In genomic region chr2:217844696-217845095, GRCh38 we compare ENCODE assay signal across 21 cellular contexts.
"Had no signal": no experiment of that assay in that cellular context is flagged by ENCODE, and none has a peak within 500 bp of the region (broad histone marks: within the 10 kb centered on the region; RNA-seq: fewer than 3 reads in every experiment).

No MANE protein-coding gene starts in this region.

- H3K4me1 ChIP-seq: breast epithelium had no signal

- H3K4me3 ChIP-seq: breast epithelium, left lung, mucosa of descending colon, thyroid gland had no signal

- H3K4me3 Mint-ChIP-seq: activated CD4-positive, alpha-beta memory T cell treated with anti-CD3 and anti-CD28 coated beads, Interleukin-2, amount 10 ng/mL, durations not matched to agents 7 days and 5 days; activated CD4-positive, alpha-beta T cell treated with anti-CD3 and anti-CD28 coated beads, Interleukin-2, amount 10 ng/mL, durations not matched to agents 7 days and 5 days; activated naive CD4-positive, alpha-beta T cell treated with anti-CD3 and anti-CD28 coated beads, Interleukin-2, amount 50 U/mL, for 24 hours; activated naive CD8-positive, alpha-beta T cell treated with anti-CD3 and anti-CD28 coated beads, Interleukin-2, amount 50 U/mL, for 24 hours; activated T-cell treated with anti-CD3 and anti-CD28 coated beads, Interleukin-2, amount 50 U/mL, for 4 hours; activated T-helper 17 cell treated with anti-CD3 and anti-CD28 coated beads, Interleukin-2, amount 50 U/mL, for 72 hours; central memory CD8-positive, alpha-beta T cell; nephron; WTC11 had no signal

- H3K9me3 Mint-ChIP-seq: activated CD4-positive, alpha-beta memory T cell treated with anti-CD3 and anti-CD28 coated beads, Interleukin-2, amount 10 ng/mL, durations not matched to agents 7 days and 5 days; activated CD4-positive, alpha-beta T cell treated with anti-CD3 and anti-CD28 coated beads, Interleukin-2, amount 10 ng/mL, durations not matched to agents 7 days and 5 days; activated naive CD4-positive, alpha-beta T cell treated with anti-CD3 and anti-CD28 coated beads, Interleukin-2, amount 50 U/mL, for 24 hours; activated naive CD8-positive, alpha-beta T cell treated with anti-CD3 and anti-CD28 coated beads, Interleukin-2, amount 50 U/mL, for 24 hours; activated T-cell treated with anti-CD3 and anti-CD28 coated beads, Interleukin-2, amount 50 U/mL, for 4 hours; activated T-helper 17 cell treated with anti-CD3 and anti-CD28 coated beads, Interleukin-2, amount 50 U/mL, for 72 hours; central memory CD8-positive, alpha-beta T cell; WTC11 had no signal

- H3K4me1 Mint-ChIP-seq: activated CD4-positive, alpha-beta memory T cell treated with anti-CD3 and anti-CD28 coated beads, Interleukin-2, amount 10 ng/mL, durations not matched to agents 7 days and 5 days; activated CD4-positive, alpha-beta T cell treated with anti-CD3 and anti-CD28 coated beads, Interleukin-2, amount 10 ng/mL, durations not matched to agents 7 days and 5 days; activated naive CD4-positive, alpha-beta T cell treated with anti-CD3 and anti-CD28 coated beads, Interleukin-2, amount 50 U/mL, for 24 hours; activated naive CD8-positive, alpha-beta T cell treated with anti-CD3 and anti-CD28 coated beads, Interleukin-2, amount 50 U/mL, for 24 hours; activated T-helper 17 cell treated with anti-CD3 and anti-CD28 coated beads, Interleukin-2, amount 50 U/mL, for 72 hours; central memory CD8-positive, alpha-beta T cell; WTC11 had no signal

- H3K36me3 Mint-ChIP-seq: activated naive CD4-positive, alpha-beta T cell treated with anti-CD3 and anti-CD28 coated beads, Interleukin-2, amount 50 U/mL, for 24 hours; WTC11 had no signal

- H3K27me3 Mint-ChIP-seq: activated CD4-positive, alpha-beta memory T cell treated with anti-CD3 and anti-CD28 coated beads, Interleukin-2, amount 10 ng/mL, durations not matched to agents 7 days and 5 days; activated CD4-positive, alpha-beta T cell treated with anti-CD3 and anti-CD28 coated beads, Interleukin-2, amount 10 ng/mL, durations not matched to agents 7 days and 5 days; activated naive CD4-positive, alpha-beta T cell treated with anti-CD3 and anti-CD28 coated beads, Interleukin-2, amount 50 U/mL, for 24 hours; activated T-helper 17 cell treated with anti-CD3 and anti-CD28 coated beads, Interleukin-2, amount 50 U/mL, for 72 hours had no signal

- H3K36me3 ChIP-seq: breast epithelium had no signal

- H3K27me3 ChIP-seq: breast epithelium, left lung, thyroid gland had no signal

- H3K9me3 ChIP-seq: breast epithelium, mucosa of descending colon, thyroid gland had no signal

- DNase-seq: activated CD4-positive, alpha-beta memory T cell treated with anti-CD3 and anti-CD28 coated beads, Interleukin-2, amount 10 ng/mL, durations not matched to agents 7 days and 5 days; activated CD4-positive, alpha-beta T cell treated with anti-CD3 and anti-CD28 coated beads for 1 hour; activated CD4-positive, alpha-beta T cell treated with anti-CD3 and anti-CD28 coated beads, Interleukin-2, amount 10 ng/mL, durations not matched to agents 7 days and 5 days; activated naive CD8-positive, alpha-beta T cell treated with anti-CD3 and anti-CD28 coated beads, Interleukin-2, amount 50 U/mL, for 24 hours; activated T-cell treated with anti-CD3 and anti-CD28 coated beads, Interleukin-2, amount 50 U/mL, for 4 hours; amygdala; effector CD4-positive, alpha-beta T cell; kidney glomerular epithelial cell; left lung; mucosa of descending colon; retina; stimulated activated CD4-positive, alpha-beta T cell treated with anti-CD3 and anti-CD28 coated beads, Interleukin-2, amount 100 ng/mL, for 48 hours; stimulated activated naive CD4-positive, alpha-beta T cell treated with Interleukin-2 at 50 U/mL for 16 hours; T-helper 2 cell; thyroid gland had no signal

- ATAC-seq: activated naive CD8-positive, alpha-beta T cell treated with anti-CD3 and anti-CD28 coated beads, Interleukin-2, amount 50 U/mL, for 24 hours; activated T-cell treated with anti-CD3 and anti-CD28 coated beads, Interleukin-2, amount 50 U/mL, for 4 hours; activated T-helper 17 cell treated with anti-CD3 and anti-CD28 coated beads, Interleukin-2, amount 50 U/mL, for 72 hours; left lung; mucosa of descending colon; WTC11 had no signal

- H3K27ac Mint-ChIP-seq: activated CD4-positive, alpha-beta memory T cell treated with anti-CD3 and anti-CD28 coated beads, Interleukin-2, amount 10 ng/mL, durations not matched to agents 7 days and 5 days; activated CD4-positive, alpha-beta T cell treated with anti-CD3 and anti-CD28 coated beads, Interleukin-2, amount 10 ng/mL, durations not matched to agents 7 days and 5 days; activated naive CD4-positive, alpha-beta T cell treated with anti-CD3 and anti-CD28 coated beads, Interleukin-2, amount 50 U/mL, for 24 hours; activated naive CD8-positive, alpha-beta T cell treated with anti-CD3 and anti-CD28 coated beads, Interleukin-2, amount 50 U/mL, for 24 hours; activated T-helper 17 cell treated with anti-CD3 and anti-CD28 coated beads, Interleukin-2, amount 50 U/mL, for 72 hours; nephron; WTC11 had no signal
